ENCODE assay signal across 2 cellular contexts in the genomic region with DNA sequence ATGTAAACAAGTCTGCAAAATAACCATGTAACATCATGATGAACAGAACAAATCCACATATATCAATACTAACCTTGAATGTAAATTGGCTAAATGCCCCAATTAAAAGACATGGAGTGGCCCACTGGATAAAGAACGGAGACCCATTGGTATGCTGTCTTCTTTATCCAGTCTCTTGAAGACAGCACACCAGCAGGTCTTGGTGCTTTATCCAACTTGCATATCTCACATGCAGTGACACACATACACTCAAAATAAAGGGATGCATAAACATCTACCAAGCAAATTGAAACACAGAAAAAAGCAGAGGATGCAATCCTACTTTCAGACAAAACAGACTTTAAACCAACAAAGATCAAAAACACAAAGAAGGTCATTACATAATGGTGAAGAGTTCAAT.
TF ChIP-seq lines count a peak whose summit lies in the region.

No MANE protein-coding gene starts in this region.

TF ChIP-seq in HEK293, 187 proteins besides CTCF, POLR2A, EP300 and RAD21:
- TF ChIP-seq, protein P1, sequence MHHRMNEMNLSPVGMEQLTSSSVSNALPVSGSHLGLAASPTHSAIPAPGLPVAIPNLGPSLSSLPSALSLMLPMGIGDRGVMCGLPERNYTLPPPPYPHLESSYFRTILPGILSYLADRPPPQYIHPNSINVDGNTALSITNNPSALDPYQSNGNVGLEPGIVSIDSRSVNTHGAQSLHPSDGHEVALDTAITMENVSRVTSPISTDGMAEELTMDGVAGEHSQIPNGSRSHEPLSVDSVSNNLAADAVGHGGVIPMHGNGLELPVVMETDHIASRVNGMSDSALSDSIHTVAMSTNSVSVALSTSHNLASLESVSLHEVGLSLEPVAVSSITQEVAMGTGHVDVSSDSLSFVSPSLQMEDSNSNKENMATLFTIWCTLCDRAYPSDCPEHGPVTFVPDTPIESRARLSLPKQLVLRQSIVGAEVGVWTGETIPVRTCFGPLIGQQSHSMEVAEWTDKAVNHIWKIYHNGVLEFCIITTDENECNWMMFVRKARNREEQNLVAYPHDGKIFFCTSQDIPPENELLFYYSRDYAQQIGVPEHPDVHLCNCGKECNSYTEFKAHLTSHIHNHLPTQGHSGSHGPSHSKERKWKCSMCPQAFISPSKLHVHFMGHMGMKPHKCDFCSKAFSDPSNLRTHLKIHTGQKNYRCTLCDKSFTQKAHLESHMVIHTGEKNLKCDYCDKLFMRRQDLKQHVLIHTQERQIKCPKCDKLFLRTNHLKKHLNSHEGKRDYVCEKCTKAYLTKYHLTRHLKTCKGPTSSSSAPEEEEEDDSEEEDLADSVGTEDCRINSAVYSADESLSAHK (tag by site-specific recombination; IDR thresholded peaks at IDR 0.05): no peak
- TF ChIP-seq ZNF529 (tag by site-specific recombination; IDR thresholded peaks at IDR 0.05; ENCODE audit: insufficient replicate concordance) (peak; percentile 84), SETDB1 (IDR thresholded peaks at IDR 0.05; ENCODE audit: insufficient read length, low read length) (peak; percentile 99), ZNF626 (tag by site-specific recombination; IDR thresholded peaks at IDR 0.05) (0 out of 2 replicates have a peak, but pooled peaks have one; percentile 15), TRIM28 (IDR thresholded peaks at IDR 0.05; ENCODE audit: borderline replicate concordance, low read length) (peak; percentile 99)

TF ChIP-seq in GM12878, 131 proteins besides CTCF, POLR2A, EP300 and RAD21:
- no peak for TF ChIP-seq SPI1 (IDR thresholded peaks at IDR 0.05; ENCODE audit: borderline replicate concordance, insufficient read depth, low read depth, low read length)
- peak; percentile 85; the same call in 1 of the 2 replicates for TF ChIP-seq CBX5 (IDR thresholded peaks at IDR 0.05; ENCODE audit: low read depth)
